Comparison of ENCODE assay signal across 12 cellular contexts in genomic region chr5:318341-318897, GRCh38. TPM values are rescaled to one million over a fixed set of nuclear protein-coding genes. Genes with fewer than 3 reads are reported as not detected.
A peak's percentile ranks its signal among the peaks of the same experiment; 100 is the strongest.
DNase-seq lines count a peak whose midpoint lies in the region; ATAC-seq and TF ChIP-seq lines count a peak whose summit lies in the region.
"Had no signal": no experiment of that assay in that cellular context is flagged by ENCODE, and none has a peak within 500 bp of the region (broad histone marks: within the 10 kb centered on the region; RNA-seq: fewer than 3 reads in every experiment).

No MANE protein-coding gene starts in this region.

- H3K4me3 ChIP-seq in BLaER1 treated with 17β-estradiol and CSF1 and Interleukin-3, amounts not matched to agents 10 nM and 100 nM, result no peak overlapping the region; a peak in 1 of 20 replicates
- H3K4me3 ChIP-seq in H7 (ENCODE audit: insufficient read depth, low read depth, low read length) (no peak overlapping the region), SK-N-SH (ENCODE audit: low read depth in 2 of 2, low read length in 1 of 2) (no peak overlapping the region)
- H3K4me3 ChIP-seq: upper lobe of left lung had no signal

- TF ChIP-seq RAD21 in SK-N-SH (IDR thresholded peaks at IDR 0.05; ENCODE audit: low read length), result no peak

- 12% methylated on average over 8 of the region's 15 CpGs for WGBS in SK-N-SH (ENCODE audit: low lambda C conversion rate)

- peaks cover 37 to 85% (median 74%) of the 10 kb centered on the region in 10 experiments for H3K4me1 ChIP-seq in BLaER1 treated with 17β-estradiol and CSF1 and Interleukin-3, amounts not matched to agents 10 nM and 100 nM
- peaks cover 0 to 9% of the 10 kb centered on the region in 2 experiments; a peak in 1 of 4 replicates for H3K4me1 ChIP-seq in SK-N-SH (ENCODE audit: control insufficient read depth in 1 of 2, insufficient read depth in 2 of 2, low read depth in 1 of 2, low read length in 1 of 2)

- 0 out of 22 replicates have a peak overlapping the region, but pooled peaks of 1 of the 11 experiments have one; percentile 2 for H3K9ac ChIP-seq in BLaER1 treated with 17β-estradiol and CSF1 and Interleukin-3, amounts not matched to agents 10 nM and 100 nM
- no peak overlapping the region for H3K9ac ChIP-seq in SK-N-SH

- H3F3A ChIP-seq in SK-N-SH (replicated peaks; ENCODE audit: insufficient read depth), result peaks cover 9% of the 10 kb centered on the region

- no peak overlapping the region for H2AFZ ChIP-seq in SK-N-SH (ENCODE audit: low read depth)

- POLR2A ChIA-PET in SK-N-SH (lab: Yijun Ruan, JAX), result no interaction called here

- H4K20me1 ChIP-seq in BLaER1 treated with 17β-estradiol and CSF1 and Interleukin-3, amounts not matched to agents 10 nM and 100 nM, result peaks cover 40 to 94% (median 87%) of the 10 kb centered on the region in 11 experiments
- H4K20me1 ChIP-seq in SK-N-SH (ENCODE audit: insufficient read depth), result peaks cover 32% of the 10 kb centered on the region

- H3K4me2 ChIP-seq in BLaER1 treated with 17β-estradiol and CSF1 and Interleukin-3, amounts not matched to agents 10 nM and 100 nM, result peak overlapping the region; percentile 49 to 88 (median 80)
- H3K4me2 ChIP-seq in SK-N-SH, result no peak overlapping the region

- TF ChIP-seq EP300 in SK-N-SH (IDR thresholded peaks at IDR 0.05; ENCODE audit: borderline replicate concordance in 1 of 2, low read depth in 1 of 2, low read length in 1 of 2), result no peak

- CTCF ChIA-PET in SK-N-SH (lab: Yijun Ruan, JAX), result interaction anchor here (1.0 to 1.4 kb wide), 4 partner anchors 20 to 127 kb away, joined by 3 to 6 read pairs (median 4); no protein-coding TSS in a partner anchor

- no peaks in the 10 kb centered on the region; the same call in 1 of the 2 replicates for H3K79me2 ChIP-seq in SK-N-SH (ENCODE audit: insufficient read depth)

- ATAC-seq in GM21390 (IDR thresholded peaks at IDR 0.05; ENCODE audit: unreplicated experiment), result no peak

- peaks cover 50 to 53% (median 52%) of the 10 kb centered on the region in 11 experiments for H3K27me3 ChIP-seq in BLaER1 treated with 17β-estradiol and CSF1 and Interleukin-3, amounts not matched to agents 10 nM and 100 nM
- H3K27me3 ChIP-seq in H7 (ENCODE audit: control insufficient read depth, insufficient read depth, low read length) (peaks cover 49% of the 10 kb centered on the region), SK-N-SH (ENCODE audit: insufficient read depth) (peaks cover 13% of the 10 kb centered on the region; the same call in 1 of the 2 replicates)

- no peak for TF ChIP-seq CTCF in SK-N-SH (IDR thresholded peaks at IDR 0.05)

- no peaks in the 10 kb centered on the region; a peak in 1 of 22 replicates for H3K9me3 ChIP-seq in BLaER1 treated with 17β-estradiol and CSF1 and Interleukin-3, amounts not matched to agents 10 nM and 100 nM (replicated peaks in 1 of 11)
- no peaks in the 10 kb centered on the region for H3K9me3 ChIP-seq in SK-N-SH
- H3K9me3 ChIP-seq: upper lobe of left lung had no signal

- no peaks in the 10 kb centered on the region for H3K9me2 ChIP-seq in SK-N-SH

- peaks cover 7 to 36% (median 18%) of the 10 kb centered on the region in 11 experiments; a peak in 18 of 22 replicates for H3K36me3 ChIP-seq in BLaER1 treated with 17β-estradiol and CSF1 and Interleukin-3, amounts not matched to agents 10 nM and 100 nM
- H3K36me3 ChIP-seq in H7 (replicated peaks; ENCODE audit: control insufficient read depth, insufficient read depth, low read length) (peaks cover 7% of the 10 kb centered on the region; the same call in 1 of the 2 replicates), SK-N-SH (replicated peaks in 1 of 2; ENCODE audit: control insufficient read depth in 1 of 2, insufficient read depth in 2 of 2, low read length in 1 of 2) (peaks cover 0 to 27% of the 10 kb centered on the region in 2 experiments)

- H3K27ac ChIP-seq in BLaER1 treated with 17β-estradiol and CSF1 and Interleukin-3, amounts not matched to agents 10 nM and 100 nM, result no peak overlapping the region
- no peak overlapping the region for H3K27ac ChIP-seq in SK-N-SH (ENCODE audit: low read depth in 2 of 2, low read length in 1 of 2)
- H3K27ac ChIP-seq: upper lobe of left lung had no signal

- DNase-seq in H7 (peak; percentile 64), SK-N-SH (no peak), kidney glomerular epithelial cell (lab: John Stamatoyannopoulos, UW) (peak; percentile 85), Ammon's horn (ENCODE audit: low spot score) (no peak), NCI-H1694 (lab: John Stamatoyannopoulos, UW) (no peak)
- no peak for DNase-seq in activated CD4-positive, alpha-beta T cell treated with anti-CD3 and anti-CD28 coated beads for 48 hours
- DNase-seq: amygdala; naive B cell; stimulated activated CD4-positive, alpha-beta T cell treated with anti-CD3 and anti-CD28 coated beads, Interleukin-1b, Interleukin-23, amount 100 ng/mL, for 48 hours had no signal

TF ChIP-seq in SK-N-SH, 30 proteins besides CTCF, POLR2A, EP300 and RAD21:
- TF ChIP-seq USF1 (IDR thresholded peaks at IDR 0.05; ENCODE audit: borderline replicate concordance, low read depth) (no peak), PBX3 (IDR thresholded peaks at IDR 0.05) (0 out of 2 replicates have a peak, but pooled peaks have one; percentile 4)

RNA-seq across cellular contexts. Expression of gene AHRR, which starts 3.1 kb away (rescaled TPM):
- total RNA-seq in H7 (2014; rRNA removed; shearing (Covaris generic)), result 0.74 and 1.4 TPM in 2 replicates
- polyA plus RNA-seq in SK-N-SH (2012; rRNA removed), result 0.71 and 0.99 TPM in 2 replicates
- polyA plus RNA-seq in SK-N-SH (2012; cell fraction: cytosol; rRNA removed), result 0.40 and 0.49 TPM in 2 replicates
- polyA plus RNA-seq in SK-N-SH (2012; cell fraction: nucleus; rRNA removed), result 3.2 and 3.3 TPM in 2 replicates

RNA-seq across cellular contexts. Expression of gene PDCD6, which starts 47.0 kb away (rescaled TPM):
- total RNA-seq in H7 (2014; rRNA removed; shearing (Covaris generic)), result 87.1 and 116 TPM in 2 replicates
- 323 and 347 TPM in 2 replicates for polyA plus RNA-seq in SK-N-SH (2012; rRNA removed)
- 349 and 362 TPM in 2 replicates for polyA plus RNA-seq in SK-N-SH (2012; cell fraction: cytosol; rRNA removed)
- polyA plus RNA-seq in SK-N-SH (2012; cell fraction: nucleus; rRNA removed), result 226 and 288 TPM in 2 replicates

Comparison
In these comparisons a context has a peak if more than half of its experiments do, and no peak if none do; other contexts are left out.
1. DNase-seq: peak in H7 (single experiment) and kidney glomerular epithelial cell (single experiment); none in SK-N-SH (single experiment), Ammon's horn (single experiment), activated CD4-positive, alpha-beta T cell treated with anti-CD3 and anti-CD28 coated beads for 48 hours (single experiment) and NCI-H1694 (single experiment).